15 cellular contexts compared by ENCODE assay signal in genomic region chr1:223639333-223639749, GRCh38. TPM values are rescaled to one million over a fixed set of nuclear protein-coding genes. Genes with fewer than 3 reads are reported as not detected.
DNase-seq lines count a peak whose midpoint lies in the region; ATAC-seq and TF ChIP-seq lines count a peak whose summit lies in the region.
"Had no signal": no experiment of that assay in that cellular context is flagged by ENCODE, and none has a peak within 500 bp of the region (broad histone marks: within the 10 kb centered on the region; RNA-seq: fewer than 3 reads in every experiment).

No MANE protein-coding gene starts in this region.

- ATAC-seq in activated CD8-positive, alpha-beta memory T cell treated with anti-CD3 and anti-CD28 coated beads, Interleukin-2, amount 10 ng/mL, durations not matched to agents 7 days and 5 days, result peak; percentile 27
- ATAC-seq: WTC11 had no signal

- no peak overlapping the region for H3K27ac Mint-ChIP-seq in activated CD8-positive, alpha-beta memory T cell treated with anti-CD3 and anti-CD28 coated beads, Interleukin-2, amount 10 ng/mL, durations not matched to agents 7 days and 5 days
- H3K27ac Mint-ChIP-seq in endothelial cell (ENCODE audit: unreplicated experiment), result no peak overlapping the region
- H3K27ac Mint-ChIP-seq: activated T-helper 1 cell treated with anti-CD3 and anti-CD28 coated beads, Interleukin-12 subunit alpha, Interleukin-12 subunit beta, Interleukin-2, Interleukin-4 antibody, amounts not matched to agents 30 ng/mL and 10 ng/mL and 1 ng/mL, durations not matched to agents 14 hours and 24 hours and 36 hours; memory B cell; neural progenitor cell; WTC11 had no signal

- 23 to 43% (median 37%) methylated on average over 2 of the region's 2 CpGs for WGBS in stomach, 5 donors

- H3K4me1 Mint-ChIP-seq in activated CD8-positive, alpha-beta memory T cell treated with anti-CD3 and anti-CD28 coated beads, Interleukin-2, amount 10 ng/mL, durations not matched to agents 7 days and 5 days, result peaks cover 9% of the 10 kb centered on the region
- H3K4me1 Mint-ChIP-seq in endothelial cell (ENCODE audit: unreplicated experiment), result peaks cover 12% of the 10 kb centered on the region
- H3K4me1 Mint-ChIP-seq: memory B cell had no signal

- TF ChIP-seq POLR2A in stomach (IDR thresholded peaks at IDR 0.05), result no peak

- peaks cover 39% of the 10 kb centered on the region for H3K27me3 Mint-ChIP-seq in activated CD8-positive, alpha-beta memory T cell treated with anti-CD3 and anti-CD28 coated beads, Interleukin-2, amount 10 ng/mL, durations not matched to agents 7 days and 5 days
- H3K27me3 Mint-ChIP-seq in endothelial cell (ENCODE audit: unreplicated experiment), result peaks cover 2% of the 10 kb centered on the region

- DNase-seq in activated CD8-positive, alpha-beta memory T cell treated with anti-CD3 and anti-CD28 coated beads, Interleukin-2, amount 10 ng/mL, durations not matched to agents 7 days and 5 days, result no peak
- no peak for DNase-seq in activated CD8-positive, alpha-beta memory T cell treated with anti-CD3 and anti-CD28 coated beads, Interleukin-2, amount 50 U/mL, for 48 hours
- peak; percentile 81 for DNase-seq in NOMO-1 treated with DMSO at 0.1 percent for 48 hours (lab: John Stamatoyannopoulos, UW; ENCODE audit: unreplicated experiment)
- peak; percentile 43 for DNase-seq in epithelial cell of prostate (ENCODE audit: low read depth, low spot score)
- DNase-seq in stomach, result no peak
- DNase-seq in medulla oblongata (ENCODE audit: extremely low spot score), result no peak
- no peak for DNase-seq in endothelial cell (ENCODE audit: low spot score)
- DNase-seq in HK-2 (ENCODE audit: unreplicated experiment), result no peak
- DNase-seq: substantia nigra had no signal

- peaks cover 2% of the 10 kb centered on the region for H3K36me3 Mint-ChIP-seq in activated CD8-positive, alpha-beta memory T cell treated with anti-CD3 and anti-CD28 coated beads, Interleukin-2, amount 10 ng/mL, durations not matched to agents 7 days and 5 days
- peaks cover 8% of the 10 kb centered on the region for H3K36me3 Mint-ChIP-seq in endothelial cell (ENCODE audit: low read depth, unreplicated experiment)
- H3K36me3 Mint-ChIP-seq: neural progenitor cell had no signal

- peaks cover 0 to 6% (median 1%) of the 10 kb centered on the region in 4 donors for H3K9me3 ChIP-seq in stomach

- no peak overlapping the region for H3K4me3 ChIP-seq in stomach
- H3K4me3 ChIP-seq: neural progenitor cell had no signal

- CTCF ChIA-PET in activated CD8-positive, alpha-beta memory T cell treated with anti-CD3 and anti-CD28 coated beads, Interleukin-2, amount 10 ng/mL, durations not matched to agents 7 days and 5 days (lab: Charles Lee), result no interaction called here

- H3K36me3 ChIP-seq in stomach, result no peaks in the 10 kb centered on the region
- H3K36me3 ChIP-seq: neural progenitor cell had no signal

- peaks cover 13% of the 10 kb centered on the region for H3K9me3 Mint-ChIP-seq in activated CD8-positive, alpha-beta memory T cell treated with anti-CD3 and anti-CD28 coated beads, Interleukin-2, amount 10 ng/mL, durations not matched to agents 7 days and 5 days (ENCODE audit: low read depth)
- no peaks in the 10 kb centered on the region for H3K9me3 Mint-ChIP-seq in endothelial cell (ENCODE audit: unreplicated experiment)

- no peak overlapping the region for H3K27ac ChIP-seq in epithelial cell of prostate
- peak overlapping the region in 3 of 5 donors; percentile 26 to 60 (median 35) for H3K27ac ChIP-seq in stomach
- H3K27ac ChIP-seq: HL-60, neural progenitor cell had no signal

- no peak overlapping the region for H3K4me3 Mint-ChIP-seq in activated CD8-positive, alpha-beta memory T cell treated with anti-CD3 and anti-CD28 coated beads, Interleukin-2, amount 10 ng/mL, durations not matched to agents 7 days and 5 days
- H3K4me3 Mint-ChIP-seq in endothelial cell (ENCODE audit: unreplicated experiment), result no peak overlapping the region
- H3K4me3 Mint-ChIP-seq: activated T-helper 1 cell treated with anti-CD3 and anti-CD28 coated beads, Interleukin-12 subunit alpha, Interleukin-12 subunit beta, Interleukin-2, Interleukin-4 antibody, amounts not matched to agents 30 ng/mL and 10 ng/mL and 1 ng/mL, durations not matched to agents 14 hours and 24 hours and 36 hours; memory B cell; neural progenitor cell; WTC11 had no signal

- H3K27me3 ChIP-seq in stomach, result peaks cover 0 to 7% (median 0%) of the 10 kb centered on the region in 3 donors
- H3K27me3 ChIP-seq: neural progenitor cell had no signal

- intact Hi-C loops in stomach (cut with DNase I; ENCODE audit: low total_unique reads), result no loop called here

- no peak for TF ChIP-seq CTCF in stomach (IDR thresholded peaks at IDR 0.05)
- no peak for TF ChIP-seq CTCF in endothelial cell (IDR thresholded peaks at IDR 0.05; ENCODE audit: unreplicated experiment)

- peaks cover 9 to 39% (median 22%) of the 10 kb centered on the region in 4 donors for H3K4me1 ChIP-seq in stomach

- no peak for TF ChIP-seq EP300 in stomach (IDR thresholded peaks at IDR 0.05)

RNA-seq across cellular contexts. Expression of gene CAPN8, which starts 26.2 kb away (rescaled TPM):
- total RNA-seq in activated CD8-positive, alpha-beta memory T cell treated with anti-CD3 and anti-CD28 coated beads, Interleukin-2, amount 10 ng/mL, durations not matched to agents 7 days and 5 days, result not detected
- 100 to 1,000 TPM in 4 of 5 donors, 10 to 100 TPM in 1; 67.5 to 581 (median 254) TPM for total RNA-seq in stomach
- 100 to 1,000 TPM in 1 of 3 donors, 10 to 100 TPM in 2; 28.3 to 127 (median 31.0) TPM for polyA plus RNA-seq in stomach
- 0.13 TPM for total RNA-seq in endothelial cell (ENCODE audit: unreplicated experiment)
- total RNA-seq: activated T-helper 1 cell treated with anti-CD3 and anti-CD28 coated beads, Interleukin-12 subunit alpha, Interleukin-12 subunit beta, Interleukin-2, Interleukin-4 antibody, amounts not matched to agents 30 ng/mL and 10 ng/mL and 1 ng/mL, durations not matched to agents 14 hours and 24 hours and 36 hours; dermis microvascular lymphatic vessel endothelial cell had no signal

Comparison
In these comparisons a context has a peak if more than half of its experiments do, and no peak if none do; other contexts are left out.
1. DNase-seq: peak in NOMO-1 treated with DMSO at 0.1 percent for 48 hours (single experiment) and epithelial cell of prostate (single experiment); none in activated CD8-positive, alpha-beta memory T cell treated with anti-CD3 and anti-CD28 coated beads, Interleukin-2, amount 10 ng/mL, durations not matched to agents 7 days and 5 days (single experiment), activated CD8-positive, alpha-beta memory T cell treated with anti-CD3 and anti-CD28 coated beads, Interleukin-2, amount 50 U/mL, for 48 hours (single experiment), stomach (single experiment), medulla oblongata (single experiment), endothelial cell (single experiment) and HK-2 (single experiment).
2. RNA of gene CAPN8, which starts 26.2 kb away (total RNA-seq): 67.5 to 581 TPM in stomach; 0.13 TPM in endothelial cell (single experiment) and not detected in activated CD8-positive, alpha-beta memory T cell treated with anti-CD3 and anti-CD28 coated beads, Interleukin-2, amount 10 ng/mL, durations not matched to agents 7 days and 5 days; every median in the first group is over 10 times any median in the second.